16 cellular contexts compared by ENCODE assay signal in genomic region chr14:72801841-72802587, GRCh38.
DNase-seq lines count a peak whose midpoint lies in the region; ATAC-seq, FAIRE-seq and TF ChIP-seq lines count a peak whose summit lies in the region.
"Had no signal": no experiment of that assay in that cellular context is flagged by ENCODE, and none has a peak within 500 bp of the region (broad histone marks: within the 10 kb centered on the region; RNA-seq: fewer than 3 reads in every experiment).

No MANE protein-coding gene starts in this region.

- H3K36me3 ChIP-seq in brain microvascular endothelial cell (replicated peaks): no peaks in the 10 kb centered on the region
- H3K36me3 ChIP-seq in right atrium auricular region: no peaks in the 10 kb centered on the region
- H3K36me3 ChIP-seq: colonic mucosa had no signal

- ATAC-seq in stimulated activated naive CD8-positive, alpha-beta T cell treated with anti-CD3 and anti-CD28 coated beads, Interleukin-15, Interleukin-2, amounts not matched to agents 100 U/mL and 50 U/mL, for 24 hours: no peak
- ATAC-seq in GM18861 (IDR thresholded peaks at IDR 0.05; ENCODE audit: unreplicated experiment): no peak
- ATAC-seq: stimulated activated memory B cell treated with anti-CD40 and anti-IgM and Interleukin-4, amounts not matched to agents 10 μg/mL and 1 μg/mL and 100 μg/mL, for 72 hours had no signal

- no peak for TF ChIP-seq CTCF in brain microvascular endothelial cell (IDR thresholded peaks at IDR 0.05; ENCODE audit: low read depth, low read length, missing control alignments)
- no peak for TF ChIP-seq CTCF in right atrium auricular region (IDR thresholded peaks at IDR 0.05)
- TF ChIP-seq CTCF in coronary artery (IDR thresholded peaks at IDR 0.05): no peak

- in situ Hi-C loops in brain microvascular endothelial cell (cut with HindIII; ENCODE audit: low pct_ligation_motif_present, low sequenced_read_pairs): no loop called here

- FAIRE-seq in urothelium cell line (lab: Jason Lieb, UNC): no peak

- no peaks in the 10 kb centered on the region for H3K9me3 ChIP-seq in right atrium auricular region
- H3K9me3 ChIP-seq: colonic mucosa had no signal

- H3K4me3 ChIP-seq in brain microvascular endothelial cell (ENCODE audit: low read depth, low read length) (no peak overlapping the region), right atrium auricular region (no peak overlapping the region), coronary artery (no peak overlapping the region)
- H3K4me3 ChIP-seq: colonic mucosa had no signal

- H3K4me1 ChIP-seq in right atrium auricular region: peaks cover 0 to 8% of the 10 kb centered on the region in 2 donors
- H3K4me1 ChIP-seq: colonic mucosa had no signal

- H3K36me3 Mint-ChIP-seq in stimulated activated naive CD8-positive, alpha-beta T cell treated with anti-CD3 and anti-CD28 coated beads, Interleukin-15, Interleukin-2, amounts not matched to agents 100 ng/mL and 50 ng/mL, for 24 hours (ENCODE audit: low read depth): no peaks in the 10 kb centered on the region

- DNase-seq in stimulated activated naive CD8-positive, alpha-beta T cell treated with anti-CD3 and anti-CD28 coated beads, Interleukin-15, Interleukin-2, amounts not matched to agents 100 U/mL and 50 U/mL, for 24 hours: no peak
- no peak for DNase-seq in brain microvascular endothelial cell
- DNase-seq in right atrium auricular region (ENCODE audit: low spot score): no peak
- peak; percentile 67 for DNase-seq in urothelium cell line (ENCODE audit: low spot score)
- no peak for DNase-seq in SKM-1 treated with dmso at 0.1 percent for 144 hours (lab: John Stamatoyannopoulos, UW; ENCODE audit: unreplicated experiment)
- no peak for DNase-seq in coronary artery (ENCODE audit: low spot score)
- DNase-seq: activated CD8-positive, alpha-beta memory T cell treated with anti-CD3 and anti-CD28 coated beads for 24 hours; colonic mucosa; DMS153; NCI-H1417; retina; stimulated activated CD4-positive, alpha-beta T cell treated with anti-CD3 and anti-CD28 coated beads, Interleukin-4, amount 100 ng/mL, for 24 hours had no signal

- H3K9me3 Mint-ChIP-seq in stimulated activated naive CD8-positive, alpha-beta T cell treated with anti-CD3 and anti-CD28 coated beads, Interleukin-15, Interleukin-2, amounts not matched to agents 100 ng/mL and 50 ng/mL, for 24 hours: no peaks in the 10 kb centered on the region
- H3K9me3 Mint-ChIP-seq: activated naive CD4-positive, alpha-beta T cell treated with anti-CD3 and anti-CD28 coated beads for 36 hours had no signal

- peak overlapping the region; percentile 17 for H3K27ac Mint-ChIP-seq in stimulated activated naive CD8-positive, alpha-beta T cell treated with anti-CD3 and anti-CD28 coated beads, Interleukin-15, Interleukin-2, amounts not matched to agents 100 ng/mL and 50 ng/mL, for 24 hours
- H3K27ac Mint-ChIP-seq: activated naive CD4-positive, alpha-beta T cell treated with anti-CD3 and anti-CD28 coated beads for 36 hours; stimulated activated memory B cell treated with anti-CD40 and anti-IgM and Interleukin-4, amounts not matched to agents 10 μg/mL and 1 μg/mL and 100 μg/mL, for 72 hours had no signal

- no peak overlapping the region for H3K4me3 Mint-ChIP-seq in stimulated activated naive CD8-positive, alpha-beta T cell treated with anti-CD3 and anti-CD28 coated beads, Interleukin-15, Interleukin-2, amounts not matched to agents 100 ng/mL and 50 ng/mL, for 24 hours
- H3K4me3 Mint-ChIP-seq: activated naive CD4-positive, alpha-beta T cell treated with anti-CD3 and anti-CD28 coated beads for 36 hours; stimulated activated memory B cell treated with anti-CD40 and anti-IgM and Interleukin-4, amounts not matched to agents 10 μg/mL and 1 μg/mL and 100 μg/mL, for 72 hours had no signal

- H3K27ac ChIP-seq in brain microvascular endothelial cell (peak overlapping the region; percentile 41), right atrium auricular region (peak overlapping the region; percentile 64 to 67), coronary artery (no peak overlapping the region)
- H3K27ac ChIP-seq: colonic mucosa had no signal

- peaks cover 15% of the 10 kb centered on the region for H3K4me1 Mint-ChIP-seq in stimulated activated naive CD8-positive, alpha-beta T cell treated with anti-CD3 and anti-CD28 coated beads, Interleukin-15, Interleukin-2, amounts not matched to agents 100 ng/mL and 50 ng/mL, for 24 hours (ENCODE audit: low read depth)

- no peaks in the 10 kb centered on the region for H3K27me3 Mint-ChIP-seq in stimulated activated naive CD8-positive, alpha-beta T cell treated with anti-CD3 and anti-CD28 coated beads, Interleukin-15, Interleukin-2, amounts not matched to agents 100 ng/mL and 50 ng/mL, for 24 hours
- H3K27me3 Mint-ChIP-seq: stimulated activated memory B cell treated with anti-CD40 and anti-IgM and Interleukin-4, amounts not matched to agents 10 μg/mL and 1 μg/mL and 100 μg/mL, for 72 hours had no signal

- H3K27me3 ChIP-seq in brain microvascular endothelial cell (replicated peaks): no peaks in the 10 kb centered on the region
- no peaks in the 10 kb centered on the region for H3K27me3 ChIP-seq in right atrium auricular region
- H3K27me3 ChIP-seq: colonic mucosa had no signal

Comparison
In these comparisons a context has a peak if more than half of its experiments do, and no peak if none do; other contexts are left out.
1. H3K27ac ChIP-seq: peak in brain microvascular endothelial cell (single experiment) and right atrium auricular region (2 of 2); none in coronary artery (0 of 2).